Comparison of ENCODE assay signal across 20 cellular contexts in the genomic region with DNA sequence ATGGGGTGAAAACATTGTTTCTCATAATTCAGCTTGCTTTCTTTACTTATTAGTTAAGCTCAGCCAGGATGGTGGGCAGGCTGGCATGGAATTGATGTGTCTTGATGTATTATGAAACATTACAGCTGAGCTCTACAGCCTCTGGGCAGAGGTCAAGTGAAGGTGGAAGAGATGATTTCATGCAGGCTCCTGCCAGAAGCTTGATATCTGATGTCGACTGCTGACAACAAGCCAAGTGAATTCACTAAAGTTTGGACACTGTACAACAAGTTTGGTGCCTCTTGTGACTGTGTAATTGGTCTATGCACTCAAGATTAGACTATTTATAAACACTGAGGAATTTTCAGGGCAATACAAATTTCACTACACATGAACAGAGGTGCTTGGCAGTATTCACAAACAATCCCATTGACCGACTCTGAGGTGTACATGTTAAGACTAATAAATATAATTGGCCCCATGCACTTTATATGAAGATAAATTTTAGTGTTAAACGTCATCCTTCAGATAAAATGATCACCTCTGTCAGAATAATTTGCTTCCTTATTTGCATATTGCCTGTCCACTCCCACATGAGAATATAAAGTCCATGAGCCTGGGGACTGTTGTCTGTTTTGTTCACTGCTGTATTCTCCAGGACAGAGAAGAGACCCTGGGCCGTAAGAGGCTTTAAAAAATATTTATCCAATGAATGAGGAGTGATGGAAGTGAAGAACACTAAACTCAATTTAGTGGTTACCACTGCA.
DNase-seq lines count a peak whose midpoint lies in the region; ATAC-seq, FAIRE-seq and TF ChIP-seq lines count a peak whose summit lies in the region.
"Had no signal": no experiment of that assay in that cellular context is flagged by ENCODE, and none has a peak within 500 bp of the region (broad histone marks: within the 10 kb centered on the region; RNA-seq: fewer than 3 reads in every experiment).

No MANE protein-coding gene starts in this region.

- H3K79me2 ChIP-seq in keratinocyte (ENCODE audit: control insufficient read depth, insufficient read depth, low read length) = no peaks in the 10 kb centered on the region

- H3K4me2 ChIP-seq in IMR-90 (ENCODE audit: low read depth, low read length) (no peak overlapping the region; the same call in 1 of the 2 replicates), keratinocyte (ENCODE audit: control insufficient read depth, extremely low read depth, insufficient read depth, low read depth, low read length) (no peak overlapping the region)

- no peak overlapping the region for H2AK5ac ChIP-seq in IMR-90 (ENCODE audit: low read depth, low read length)

- DNase-seq in AG08395 (ENCODE audit: low spot score) (peak; percentile 50), IMR-90 (peak; percentile 41), choroid plexus epithelial cell (ENCODE audit: low read depth) (peak; percentile 36), keratinocyte (ENCODE audit: low read depth, low spot score) (no peak), stomach (no peak), putamen (ENCODE audit: low spot score) (no peak), DMS79 treated with DMSO at 0.1 percent for 48 hours (lab: John Stamatoyannopoulos, UW) (no peak)
- no peak for DNase-seq in activated CD4-positive, alpha-beta T cell treated with anti-CD3 and anti-CD28 coated beads, Interleukin-2, amount 50 U/mL, for 48 hours
- DNase-seq: DND-41, NCI-H187, T-helper 2 cell, uterus had no signal

- POLR2A ChIA-PET in IMR-90 (lab: Charles Lee; ENCODE audit: unreplicated experiment) = no interaction called here

- CTCF ChIA-PET in IMR-90 (lab: Yijun Ruan, JAX) = no interaction called here

- TF ChIP-seq POLR2A in IMR-90 (IDR thresholded peaks at IDR 0.05; ENCODE audit: low read depth, low read length) = no peak
- TF ChIP-seq POLR2A in stomach (IDR thresholded peaks at IDR 0.05) = no peak

- no peak overlapping the region for H3K18ac ChIP-seq in IMR-90 (ENCODE audit: low read depth, low read length)

- H2BK120ac ChIP-seq in IMR-90 (ENCODE audit: low read depth, low read length) = no peak overlapping the region

- no peak overlapping the region for H3K4ac ChIP-seq in IMR-90 (ENCODE audit: low read depth, low read length)

- no peak overlapping the region for H3K27ac ChIP-seq in IMR-90 (ENCODE audit: insufficient read depth, low read length)
- H3K27ac ChIP-seq in keratinocyte (ENCODE audit: control insufficient read depth, insufficient read depth, low read length) = no peak overlapping the region
- no peak overlapping the region for H3K27ac ChIP-seq in stomach
- H3K27ac ChIP-seq: adrenal gland, coronary artery, prostate gland, uterus had no signal

- H2AFZ ChIP-seq in IMR-90 (replicated peaks; ENCODE audit: low read length, poor library complexity) = no peak overlapping the region
- no peak overlapping the region for H2AFZ ChIP-seq in keratinocyte (ENCODE audit: control insufficient read depth, low read length)

- H3K9ac ChIP-seq in IMR-90 (ENCODE audit: low read depth, low read length) = no peak overlapping the region
- no peak overlapping the region for H3K9ac ChIP-seq in keratinocyte (ENCODE audit: control insufficient read depth, extremely low read depth, insufficient read depth, low read length)

- H3K9me3 ChIP-seq in IMR-90 (ENCODE audit: control insufficient read depth, insufficient read depth, low read length) = no peaks in the 10 kb centered on the region
- H3K9me3 ChIP-seq in keratinocyte (ENCODE audit: control insufficient read depth, low read depth, low read length) = no peaks in the 10 kb centered on the region
- H3K9me3 ChIP-seq in stomach = no peaks in the 10 kb centered on the region
- H3K9me3 ChIP-seq: adrenal gland, HAP-1, prostate gland, uterus had no signal

- H3K79me1 ChIP-seq in IMR-90 (ENCODE audit: low read depth in 1 of 2, low read length in 2 of 2) = no peaks in the 10 kb centered on the region

- H3K27me3 ChIP-seq in IMR-90 (ENCODE audit: control insufficient read depth, insufficient read depth, low read length) (no peaks in the 10 kb centered on the region), keratinocyte (ENCODE audit: control insufficient read depth, extremely low read depth, insufficient read depth, low read length) (peaks cover 3% of the 10 kb centered on the region), stomach (no peaks in the 10 kb centered on the region)
- H3K27me3 ChIP-seq: adrenal gland, uterus had no signal

- FAIRE-seq in keratinocyte (lab: Jason Lieb, UNC) = peak; percentile 43
- FAIRE-seq: endothelial cell of umbilical vein had no signal

- H3K36me3 ChIP-seq in IMR-90 (ENCODE audit: control insufficient read depth, insufficient read depth, low read length) = no peaks in the 10 kb centered on the region
- H3K36me3 ChIP-seq in keratinocyte (ENCODE audit: control insufficient read depth in 2 of 2, extremely low read depth in 1 of 2, insufficient read depth in 2 of 2, low read length in 2 of 2) = no peaks in the 10 kb centered on the region
- no peaks in the 10 kb centered on the region for H3K36me3 ChIP-seq in stomach
- H3K36me3 ChIP-seq: adrenal gland, HAP-1, prostate gland, uterus had no signal

- no peaks in the 10 kb centered on the region for H4K20me1 ChIP-seq in IMR-90 (ENCODE audit: insufficient read depth, low read length)
- H4K20me1 ChIP-seq in keratinocyte (ENCODE audit: control insufficient read depth, extremely low read depth, insufficient read depth, low read length) = no peaks in the 10 kb centered on the region

- peak; percentile 24 for ATAC-seq in IMR-90 (ENCODE audit: low read depth)
- ATAC-seq: activated T-helper 17 cell treated with anti-CD3 and anti-CD28 coated beads, Interleukin-2, amount 50 U/mL, for 72 hours; natural killer cell treated with Interleukin-12 subunit alpha and Interleukin-12 subunit beta and Interleukin-15 and Interleukin-18, amount 100 ng/mL, for 72 hours; WTC11 had no signal

- intact Hi-C loops in IMR-90 (cut with micrococcal nuclease) = no loop called here
- intact Hi-C loops in stomach (cut with DNase I; ENCODE audit: low total_unique reads) = no loop called here

- no peak overlapping the region for H4K8ac ChIP-seq in IMR-90 (ENCODE audit: low read depth in 2 of 2, low read length in 2 of 2)

- in situ Hi-C loops in IMR-90 (cut with MboI; ENCODE audit: low sequenced_read_pairs) = no loop called here

- peaks cover 5% of the 10 kb centered on the region; the same call in 1 of the 2 replicates for H3K4me1 ChIP-seq in IMR-90 (ENCODE audit: control insufficient read depth, insufficient read depth, low read length)
- H3K4me1 ChIP-seq in keratinocyte (ENCODE audit: control insufficient read depth, extremely low read depth, insufficient read depth, low read length) = no peaks in the 10 kb centered on the region
- H3K4me1 ChIP-seq in stomach = no peaks in the 10 kb centered on the region
- H3K4me1 ChIP-seq: adrenal gland, HAP-1, prostate gland, uterus had no signal

- no peak overlapping the region for H2BK20ac ChIP-seq in IMR-90 (ENCODE audit: low read depth, low read length)

- H4K5ac ChIP-seq in IMR-90 (ENCODE audit: low read depth, low read length) = no peak overlapping the region

- H2AK9ac ChIP-seq in IMR-90 (replicated peaks; ENCODE audit: low read depth, low read length, poor library complexity) = no peak overlapping the region

- H3K9me1 ChIP-seq in IMR-90 (ENCODE audit: insufficient read depth, low read length) (no peaks in the 10 kb centered on the region; the same call in 1 of the 2 replicates), keratinocyte (ENCODE audit: control insufficient read depth, extremely low read depth, insufficient read depth, low read length) (no peaks in the 10 kb centered on the region)

- H3K23ac ChIP-seq in IMR-90 (ENCODE audit: low read depth, low read length) = no peak overlapping the region

- no peak overlapping the region for H2BK15ac ChIP-seq in IMR-90 (ENCODE audit: low read depth, low read length)

- H2BK5ac ChIP-seq in IMR-90 (ENCODE audit: low read depth, low read length, poor library complexity, severe bottlenecking) = no peak overlapping the region

- dilution Hi-C loops in IMR-90 (cut with HindIII; ENCODE audit: low sequenced_read_pairs, unreplicated experiment) = no loop called here
- dilution Hi-C loops in keratinocyte (cut with MboI; ENCODE audit: extremely low pct_ligation_motif_present, low sequenced_read_pairs) = no loop called here

- no CpG with 5 or more reads among the region's 4 CpGs for WGBS in IMR-90 (ENCODE audit: extremely low coverage in 2 of 2, insufficient read length in 1 of 2), 2 experiments
- 39 to 53% (median 47%) methylated on average over 4 of the region's 4 CpGs for WGBS in stomach, 5 donors

- H3K14ac ChIP-seq in IMR-90 (replicated peaks; ENCODE audit: low read depth, low read length) = no peak overlapping the region

- TF ChIP-seq EP300 in stomach (IDR thresholded peaks at IDR 0.05) = no peak

- BruUV-seq in IMR-90 (replicated peaks; lab: Mats Ljungman, UMichigan) = no TSS peak

- no peak overlapping the region for H3K56ac ChIP-seq in IMR-90 (ENCODE audit: extremely low read depth, insufficient read depth, low read length)

- H3K4me3 ChIP-seq in IMR-90 (ENCODE audit: insufficient read depth, low read depth, low read length) = no peak overlapping the region
- no peak overlapping the region for H3K4me3 ChIP-seq in choroid plexus epithelial cell (ENCODE audit: low read depth, low read length)
- H3K4me3 ChIP-seq in keratinocyte (ENCODE audit: control insufficient read depth in 2 of 3, extremely low read depth in 1 of 3, insufficient read depth in 2 of 3, low read depth in 1 of 3, low read length in 3 of 3) = no peak overlapping the region
- H3K4me3 ChIP-seq in stomach = no peak overlapping the region
- H3K4me3 ChIP-seq: adrenal gland, coronary artery, HAP-1, prostate gland, uterus had no signal

- no peak overlapping the region for H4K91ac ChIP-seq in IMR-90 (ENCODE audit: insufficient read depth, low read depth, low read length)

- TF ChIP-seq CTCF in IMR-90 (conservative IDR thresholded peaks at IDR 0.05; ENCODE audit: low read depth, low read length) (no peak), choroid plexus epithelial cell (conservative IDR thresholded peaks at IDR 0.05; ENCODE audit: low read depth, low read length) (no peak), keratinocyte (optimal IDR thresholded peaks at IDR 0.05 in 1 of 3, IDR thresholded peaks at IDR 0.05 in 1 of 3, conservative IDR thresholded peaks at IDR 0.05 in 1 of 3; ENCODE audit: extremely low read depth in 1 of 3, insufficient read depth in 2 of 3, low read length in 3 of 3) (no peak), stomach (IDR thresholded peaks at IDR 0.05) (no peak)

- TF ChIP-seq RAD21 in IMR-90 (IDR thresholded peaks at IDR 0.05; ENCODE audit: low read length) = no peak

TF ChIP-seq in IMR-90, 13 proteins besides CTCF, POLR2A, EP300 and RAD21 (continues in another document):
- TF ChIP-seq RFX5 (IDR thresholded peaks at IDR 0.05; ENCODE audit: low read depth, low read length) = no peak
- TF ChIP-seq FOS (IDR thresholded peaks at IDR 0.05; ENCODE audit: low read depth, low read length) = no peak
- no peak for TF ChIP-seq MAFK (IDR thresholded peaks at IDR 0.05; ENCODE audit: low read depth, low read length)
- TF ChIP-seq CEBPB (IDR thresholded peaks at IDR 0.05; ENCODE audit: low read depth, low read length) = no peak
- no peak for TF ChIP-seq BHLHE40 (IDR thresholded peaks at IDR 0.05; ENCODE audit: low read depth, low read length)
- no peak for TF ChIP-seq RCOR1 (IDR thresholded peaks at IDR 0.05; ENCODE audit: insufficient replicate concordance, low read length)

Comparison
In these comparisons a context has a peak if more than half of its experiments do, and no peak if none do; other contexts are left out.
1. DNase-seq: peak in AG08395 (single experiment), IMR-90 (single experiment) and choroid plexus epithelial cell (single experiment); none in keratinocyte (single experiment), activated CD4-positive, alpha-beta T cell treated with anti-CD3 and anti-CD28 coated beads, Interleukin-2, amount 50 U/mL, for 48 hours (0 of 2), stomach (single experiment), putamen (single experiment) and DMS79 treated with DMSO at 0.1 percent for 48 hours (single experiment).